ENCODE assay signal across 31 cellular contexts in genomic region chr1:186633101-186633500, GRCh38. TPM values are rescaled to one million over a fixed set of nuclear protein-coding genes. Genes with fewer than 3 reads are reported as not detected.
"Had no signal": no experiment of that assay in that cellular context is flagged by ENCODE, and none has a peak within 500 bp of the region (broad histone marks: within the 10 kb centered on the region; RNA-seq: fewer than 3 reads in every experiment).

No MANE protein-coding gene starts in this region.

- H3K36me3 ChIP-seq: ascending aorta, MG63, Peyer's patch, WERI-Rb-1 had no signal

- H3K36me3 Mint-ChIP-seq: activated naive CD4-positive, alpha-beta T cell treated with anti-CD3 and anti-CD28 coated beads, Interleukin-2, amount 50 U/mL, for 24 hours; activated naive CD8-positive, alpha-beta T cell treated with anti-CD3 and anti-CD28 coated beads, Interleukin-2, amount 10 ng/mL, durations not matched to agents 7 days and 5 days had no signal

- H3K4me1 Mint-ChIP-seq: activated CD4-positive, alpha-beta T cell treated with anti-CD3 and anti-CD28 coated beads, Interleukin-2, amount 10 ng/mL, durations not matched to agents 24 days and 14 days; activated naive CD4-positive, alpha-beta T cell treated with anti-CD3 and anti-CD28 coated beads, Interleukin-2, amount 50 U/mL, for 24 hours; activated naive CD8-positive, alpha-beta T cell treated with anti-CD3 and anti-CD28 coated beads, Interleukin-2, amount 10 ng/mL, durations not matched to agents 7 days and 5 days had no signal

- H3K9me3 ChIP-seq: ascending aorta, Peyer's patch had no signal

- H3K4me3 Mint-ChIP-seq: activated CD4-positive, alpha-beta T cell treated with anti-CD3 and anti-CD28 coated beads, Interleukin-2, amount 10 ng/mL, durations not matched to agents 24 days and 14 days; activated CD8-positive, alpha-beta T cell treated with anti-CD3 and anti-CD28 coated beads, Interleukin-2, amount 10 ng/mL, durations not matched to agents 7 days and 5 days; activated naive CD4-positive, alpha-beta T cell treated with anti-CD3 and anti-CD28 coated beads, Interleukin-2, amount 50 U/mL, for 24 hours; activated naive CD8-positive, alpha-beta T cell treated with anti-CD3 and anti-CD28 coated beads, Interleukin-2, amount 10 ng/mL, durations not matched to agents 7 days and 5 days; activated T-cell treated with anti-CD3 and anti-CD28 coated beads, Interleukin-2, amount 50 U/mL, for 24 hours had no signal

- H3K4me1 ChIP-seq: ascending aorta, Peyer's patch had no signal

- ATAC-seq: activated CD8-positive, alpha-beta T cell treated with anti-CD3 and anti-CD28 coated beads, Interleukin-2, amount 10 ng/mL, durations not matched to agents 7 days and 5 days; PC-3 had no signal

- H3K27me3 ChIP-seq: ascending aorta, MG63, Peyer's patch had no signal

- H3K4me3 ChIP-seq: ascending aorta, MG63, Peyer's patch had no signal

- H3K27ac ChIP-seq: ascending aorta, Peyer's patch, WERI-Rb-1 had no signal

- DNase-seq: activated CD4-positive, alpha-beta T cell treated with anti-CD3 and anti-CD28 coated beads for 1 hour; activated CD4-positive, alpha-beta T cell treated with anti-CD3 and anti-CD28 coated beads, Interleukin-2, amount 10 ng/mL, durations not matched to agents 24 days and 14 days; activated CD4-positive, alpha-beta T cell treated with anti-CD3 and anti-CD28 coated beads, Interleukin-2, amount 50 U/mL, for 4 hours; activated CD4-positive, CD25-positive, alpha-beta regulatory T cell; activated CD8-positive, alpha-beta T cell treated with anti-CD3 and anti-CD28 coated beads, Interleukin-2, amount 10 ng/mL, durations not matched to agents 7 days and 5 days; activated gamma-delta T cell; activated naive CD4-positive, alpha-beta T cell treated with Interleukin-2 at 50 U/mL for 16 hours; activated naive CD8-positive, alpha-beta T cell treated with anti-CD3 and anti-CD28 coated beads, Interleukin-2, amount 10 ng/mL, durations not matched to agents 7 days and 5 days; activated T-cell treated with anti-CD3 and anti-CD28 coated beads, Interleukin-2, amount 50 U/mL, for 24 hours; amygdala; Kasumi-1; KG1; MG63; NCI-H1105; NCI-H1417 treated with DMSO at 0.1 percent for 48 hours; NCI-H1694; NCI-H1930; NCI-H345; NCI-H524 treated with DMSO at 0.1 percent for 48 hours; PC-3; Peyer's patch; RPMI8226; SHP77 treated with DMSO at 0.1 percent for 48 hours; SW 1271; T-helper 1 cell; T-helper 2 cell; T-helper 9 cell had no signal

- H3K9me3 Mint-ChIP-seq: activated CD4-positive, alpha-beta T cell treated with anti-CD3 and anti-CD28 coated beads, Interleukin-2, amount 10 ng/mL, durations not matched to agents 24 days and 14 days; activated naive CD4-positive, alpha-beta T cell treated with anti-CD3 and anti-CD28 coated beads, Interleukin-2, amount 50 U/mL, for 24 hours; activated naive CD8-positive, alpha-beta T cell treated with anti-CD3 and anti-CD28 coated beads, Interleukin-2, amount 10 ng/mL, durations not matched to agents 7 days and 5 days; activated T-cell treated with anti-CD3 and anti-CD28 coated beads, Interleukin-2, amount 50 U/mL, for 24 hours; activated T-helper 2 cell treated with anti-CD3 and anti-CD28 coated beads, Interferon-gamma antibody, Interleukin-2, Interleukin-4, amounts not matched to agents 10 μg/mL and 5 μg/mL and 100 μg/mL, durations not matched to agents 14 hours and 24 hours and 36 hours had no signal

- H3K27ac Mint-ChIP-seq: activated CD4-positive, alpha-beta T cell treated with anti-CD3 and anti-CD28 coated beads, Interleukin-2, amount 10 ng/mL, durations not matched to agents 24 days and 14 days; activated CD8-positive, alpha-beta T cell treated with anti-CD3 and anti-CD28 coated beads, Interleukin-2, amount 10 ng/mL, durations not matched to agents 7 days and 5 days; activated naive CD4-positive, alpha-beta T cell treated with anti-CD3 and anti-CD28 coated beads, Interleukin-2, amount 50 U/mL, for 24 hours; activated naive CD8-positive, alpha-beta T cell treated with anti-CD3 and anti-CD28 coated beads, Interleukin-2, amount 10 ng/mL, durations not matched to agents 7 days and 5 days; activated T-cell treated with anti-CD3 and anti-CD28 coated beads, Interleukin-2, amount 50 U/mL, for 24 hours; activated T-helper 2 cell treated with anti-CD3 and anti-CD28 coated beads, Interferon-gamma antibody, Interleukin-2, Interleukin-4, amounts not matched to agents 10 μg/mL and 5 μg/mL and 100 μg/mL, durations not matched to agents 14 hours and 24 hours and 36 hours had no signal

RNA-seq across cellular contexts. Expression of gene PTGS2, which starts 47.1 kb away (rescaled TPM):
- total RNA-seq: activated CD8-positive, alpha-beta T cell treated with anti-CD3 and anti-CD28 coated beads, Interleukin-2, amount 10 ng/mL, durations not matched to agents 7 days and 5 days; activated naive CD8-positive, alpha-beta T cell treated with anti-CD3 and anti-CD28 coated beads, Interleukin-2, amount 10 ng/mL, durations not matched to agents 7 days and 5 days had no signal
